ENCODE assay signal across 8 cellular contexts in genomic region chr6:83192871-83193746, GRCh38. TPM values are rescaled to one million over a fixed set of nuclear protein-coding genes. Genes with fewer than 3 reads are reported as not detected.
DNase-seq lines count a peak whose midpoint lies in the region; ATAC-seq lines count a peak whose summit lies in the region.

Gene PGM3, minus strand, starts transcription at chr6:83193265. Its CDS starts 2,253 bp downstream, at chr6:83191012.
Gene RWDD2A, plus strand, starts transcription at chr6:83193357. Its CDS starts 1,095 bp downstream, at chr6:83194452.

- H3K4me3 ChIP-seq in mesendoderm (ENCODE audit: low read length) = peak within 1 kb of the TSS; percentile 93

- CTCF ChIA-PET in activated CD8-positive, alpha-beta memory T cell treated with anti-CD3 and anti-CD28 coated beads, Interleukin-2, amount 10 ng/mL, durations not matched to agents 7 days and 5 days (lab: Charles Lee) = interaction anchor here (1.0 to 4.0 kb wide), 3 partner anchors 22 to 139 kb away, joined by 3 to 34 read pairs (median 3); partner anchors contain the start of genes DOP1A and UBE3D

- peaks cover 26% of the 10 kb centered on the region for H3K4me1 Mint-ChIP-seq in activated CD8-positive, alpha-beta memory T cell treated with anti-CD3 and anti-CD28 coated beads, Interleukin-2, amount 10 ng/mL, durations not matched to agents 7 days and 5 days
- H3K4me1 Mint-ChIP-seq in effector memory CD8-positive, alpha-beta T cell (ENCODE audit: low read depth in 2 of 2) = peaks cover 22 to 26% of the 10 kb centered on the region in 2 donors

- H2BK120ac ChIP-seq in mesendoderm (ENCODE audit: low read depth, low read length) = no peak within 1 kb of the TSS

- peaks cover 5% of the 10 kb centered on the region for H3K36me3 Mint-ChIP-seq in activated CD8-positive, alpha-beta memory T cell treated with anti-CD3 and anti-CD28 coated beads, Interleukin-2, amount 10 ng/mL, durations not matched to agents 7 days and 5 days
- H3K36me3 Mint-ChIP-seq in effector memory CD8-positive, alpha-beta T cell (ENCODE audit: insufficient read depth) = peaks cover 14% of the 10 kb centered on the region

- H3K27ac Mint-ChIP-seq in activated CD8-positive, alpha-beta memory T cell treated with anti-CD3 and anti-CD28 coated beads, Interleukin-2, amount 10 ng/mL, durations not matched to agents 7 days and 5 days = peak within 1 kb of the TSS; percentile 93
- peak within 1 kb of the TSS; percentile 98 for H3K27ac Mint-ChIP-seq in effector memory CD8-positive, alpha-beta T cell

- peak within 1 kb of the TSS; percentile 70 for H2BK5ac ChIP-seq in mesendoderm (ENCODE audit: low read length)

- ATAC-seq in GM19468 (IDR thresholded peaks at IDR 0.05; ENCODE audit: extremely low read depth, unreplicated experiment) = peak; percentile 95
- peak; percentile 97 for ATAC-seq in activated CD8-positive, alpha-beta memory T cell treated with anti-CD3 and anti-CD28 coated beads, Interleukin-2, amount 10 ng/mL, durations not matched to agents 7 days and 5 days
- peak; percentile 97 for ATAC-seq in effector memory CD8-positive, alpha-beta T cell (replicated peaks)

- no peak within 1 kb of the TSS for H2AK5ac ChIP-seq in mesendoderm (ENCODE audit: low read length)

- peaks cover 9% of the 10 kb centered on the region for H3K27me3 Mint-ChIP-seq in activated CD8-positive, alpha-beta memory T cell treated with anti-CD3 and anti-CD28 coated beads, Interleukin-2, amount 10 ng/mL, durations not matched to agents 7 days and 5 days
- H3K27me3 Mint-ChIP-seq in effector memory CD8-positive, alpha-beta T cell = no peaks in the 10 kb centered on the region

- peak within 1 kb of the TSS; percentile 84 for H3K4ac ChIP-seq in mesendoderm (ENCODE audit: low read depth, low read length)

- H3K27me3 ChIP-seq in mesendoderm (ENCODE audit: insufficient read depth, low read length, poor library complexity) = no peaks in the 10 kb centered on the region

- peak within 1 kb of the TSS; percentile 67 for H3K27ac ChIP-seq in mesendoderm (ENCODE audit: low read depth, low read length)

- H2BK15ac ChIP-seq in mesendoderm (replicated peaks; ENCODE audit: low read depth) = no peak within 1 kb of the TSS

- peak within 1 kb of the TSS; percentile 99 for H3K56ac ChIP-seq in mesendoderm (ENCODE audit: low read length)

- peak within 1 kb of the TSS; percentile 77 for H3K4me2 ChIP-seq in mesendoderm (ENCODE audit: low read length)

- H3K23ac ChIP-seq in mesendoderm (ENCODE audit: low read length) = peak within 1 kb of the TSS; percentile 60

- H3K36me3 ChIP-seq in mesendoderm (ENCODE audit: control insufficient read depth, insufficient read depth, low read length) = peaks cover 2% of the 10 kb centered on the region

- DNase-seq in COLO829 (ENCODE audit: low spot score) (peak; percentile 86), HPDE6-E6E7 (ENCODE audit: extremely low spot score) (peak; percentile 94), NOMO-1 treated with DMSO at 0.1 percent for 48 hours (lab: John Stamatoyannopoulos, UW; ENCODE audit: unreplicated experiment) (peak; percentile 81), mesendoderm (peak; percentile 94)
- peak; percentile 92 for DNase-seq in activated CD8-positive, alpha-beta memory T cell treated with anti-CD3 and anti-CD28 coated beads, Interleukin-2, amount 10 ng/mL, durations not matched to agents 7 days and 5 days
- peak; percentile 86 to 90 (median 87) for DNase-seq in effector memory CD8-positive, alpha-beta T cell
- DNase-seq in stimulated activated CD8-positive, alpha-beta memory T cell treated with anti-CD3 and anti-CD28 coated beads, Interleukin-12 subunit alpha, Interleukin-12 subunit beta, amount 100 ng/mL, for 4 hours (ENCODE audit: low read depth) = peak; percentile 84

- H3K9me3 Mint-ChIP-seq in activated CD8-positive, alpha-beta memory T cell treated with anti-CD3 and anti-CD28 coated beads, Interleukin-2, amount 10 ng/mL, durations not matched to agents 7 days and 5 days (ENCODE audit: low read depth) = no peaks in the 10 kb centered on the region
- no peaks in the 10 kb centered on the region for H3K9me3 Mint-ChIP-seq in effector memory CD8-positive, alpha-beta T cell

- no peak within 1 kb of the TSS for H4K5ac ChIP-seq in mesendoderm (ENCODE audit: low read length)

- WGBS in mesendoderm (ENCODE audit: extremely low coverage, insufficient coverage, low lambda C conversion rate) = no CpG with 5 or more reads among the region's 88 CpGs

- peak within 1 kb of the TSS; percentile 83 for H3K18ac ChIP-seq in mesendoderm (ENCODE audit: low read length)

- H3K9ac ChIP-seq in mesendoderm (ENCODE audit: low read length) = peak within 1 kb of the TSS; percentile 98

- H4K8ac ChIP-seq in mesendoderm (ENCODE audit: low read depth, low read length) = no peak within 1 kb of the TSS

- peaks cover 10% of the 10 kb centered on the region for H3K79me1 ChIP-seq in mesendoderm (ENCODE audit: low read length)

- peaks cover 24% of the 10 kb centered on the region for H3K79me2 ChIP-seq in mesendoderm (ENCODE audit: control insufficient read depth, insufficient read depth, low read length)

- H3K4me1 ChIP-seq in mesendoderm (ENCODE audit: control insufficient read depth, low read depth, low read length) = peaks cover 4% of the 10 kb centered on the region

- H3K4me3 Mint-ChIP-seq in activated CD8-positive, alpha-beta memory T cell treated with anti-CD3 and anti-CD28 coated beads, Interleukin-2, amount 10 ng/mL, durations not matched to agents 7 days and 5 days = peak within 1 kb of the TSS; percentile 98
- peak within 1 kb of the TSS; percentile 97 to 98 for H3K4me3 Mint-ChIP-seq in effector memory CD8-positive, alpha-beta T cell

RNA-seq across cellular contexts. Expression of gene PGM3, which starts in this region (rescaled TPM):
- total RNA-seq in activated CD8-positive, alpha-beta memory T cell treated with anti-CD3 and anti-CD28 coated beads, Interleukin-2, amount 10 ng/mL, durations not matched to agents 7 days and 5 days = 10 to 100 TPM; 11.5 to 14.7 TPM
- 31.2 TPM for polyA plus RNA-seq in mesendoderm (2013, experiment 1 of 2)
- polyA plus RNA-seq in mesendoderm (2013, experiment 2 of 2) = 23.1 TPM

RNA-seq across cellular contexts. Expression of gene RWDD2A, which starts in this region (rescaled TPM):
- total RNA-seq in activated CD8-positive, alpha-beta memory T cell treated with anti-CD3 and anti-CD28 coated beads, Interleukin-2, amount 10 ng/mL, durations not matched to agents 7 days and 5 days = 1 to 10 TPM in 1 of 2 experiments, under 1 TPM in 1; 0.91 to 1.3 TPM
- polyA plus RNA-seq in mesendoderm (2013, experiment 1 of 2) = 1.8 TPM
- 1.8 TPM for polyA plus RNA-seq in mesendoderm (2013, experiment 2 of 2)

Comparison
In these comparisons a context has a peak if more than half of its experiments do, and no peak if none do; other contexts are left out.
1. Peak in every context shown above with its lines: DNase-seq, ATAC-seq, H3K4me3 ChIP-seq and H3K27ac ChIP-seq.